8 cellular contexts compared by ENCODE assay signal in genomic region chr16:19223235-19223847, GRCh38. TPM values are rescaled to one million over a fixed set of nuclear protein-coding genes. Genes with fewer than 3 reads are reported as not detected.
DNase-seq lines count a peak whose midpoint lies in the region; ATAC-seq, FAIRE-seq and TF ChIP-seq lines count a peak whose summit lies in the region.

No MANE protein-coding gene starts in this region.

- no peak overlapping the region for H4K5ac ChIP-seq in H1 (ENCODE audit: insufficient read length, low read depth, low read length)

- H3K27me3 ChIP-seq in H1 (replicated peaks in 1 of 4; ENCODE audit: control insufficient read depth in 3 of 4, extremely low read depth in 1 of 4, insufficient read depth in 3 of 4, low read length in 3 of 4) (no peaks in the 10 kb centered on the region), ascending aorta (no peaks in the 10 kb centered on the region)

- peaks cover 5% of the 10 kb centered on the region for H3K27me3 Mint-ChIP-seq in T-helper 17 cell

- TF ChIP-seq CTCF in H1 (IDR thresholded peaks at IDR 0.05; ENCODE audit: control extremely low read depth in 1 of 3, insufficient read depth in 1 of 3, low read depth in 1 of 3, low read length in 3 of 3): peak; percentile 29 to 88 (median 64)
- TF ChIP-seq CTCF in ascending aorta (IDR thresholded peaks at IDR 0.05): peak in 1 of 3 experiments; percentile 28

- H2BK12ac ChIP-seq in H1 (ENCODE audit: low read depth, low read length): no peak overlapping the region

- no peak for TF ChIP-seq POLR2A in H1 (IDR thresholded peaks at IDR 0.05; ENCODE audit: control extremely low read depth in 1 of 2, low read depth in 2 of 2, low read length in 2 of 2)

- no peaks in the 10 kb centered on the region for H3K36me3 Mint-ChIP-seq in T-helper 17 cell (ENCODE audit: low read depth)

- H3K9me3 ChIP-seq in H1 (ENCODE audit: insufficient read depth in 2 of 2, low read depth in 1 of 2, low read length in 1 of 2): peaks cover 3% of the 10 kb centered on the region in 2 experiments; a peak in 2 of 4 replicates
- H3K9me3 ChIP-seq in ascending aorta: no peaks in the 10 kb centered on the region
- peaks cover 3% of the 10 kb centered on the region for H3K9me3 ChIP-seq in T-helper 17 cell (ENCODE audit: control insufficient read depth, low read length, poor library complexity, severe bottlenecking)

- H3K23ac ChIP-seq in H1 (ENCODE audit: insufficient read length): no peak overlapping the region

- H2BK120ac ChIP-seq in H1 (replicated peaks; ENCODE audit: low read depth, low read length): no peak overlapping the region

- H3K4me1 ChIP-seq in H1 (replicated peaks in 1 of 4; ENCODE audit: control insufficient read depth in 3 of 4, insufficient read depth in 4 of 4, low read length in 3 of 4): peaks cover 0 to 3% (median 0%) of the 10 kb centered on the region in 4 experiments; a peak in 3 of 7 replicates
- H3K4me1 ChIP-seq in ascending aorta: no peaks in the 10 kb centered on the region

- intact Hi-C loops in ascending aorta (cut with DNase I): no loop called here

- H3K36me3 ChIP-seq in H1 (ENCODE audit: control insufficient read depth in 2 of 4, insufficient read depth in 4 of 4, low read length in 3 of 4) (peaks cover 0 to 10% (median 0%) of the 10 kb centered on the region in 4 experiments; a peak in 4 of 8 replicates), ascending aorta (peaks cover 0 to 5% of the 10 kb centered on the region in 2 donors)

- no peak overlapping the region for H2BK15ac ChIP-seq in H1 (ENCODE audit: low read length)

- no peak overlapping the region for H4K91ac ChIP-seq in H1 (replicated peaks; ENCODE audit: insufficient read length, low read length)

- no peak overlapping the region for H4K8ac ChIP-seq in H1 (ENCODE audit: extremely low read depth, insufficient read depth, low read length)

- no peak overlapping the region for H3K4me3 Mint-ChIP-seq in T-helper 17 cell

- H2BK5ac ChIP-seq in H1 (ENCODE audit: low read depth, low read length): no peak overlapping the region; the same call in 1 of the 2 replicates

- POLR2A ChIA-PET in H1 (lab: Charles Lee; ENCODE audit: partially characterized antibody): no interaction called here

- no peaks in the 10 kb centered on the region for H3K4me1 Mint-ChIP-seq in T-helper 17 cell

- no peak overlapping the region for H3K4me2 ChIP-seq in H1 (ENCODE audit: insufficient read depth in 1 of 2, low read depth in 2 of 2, low read length in 2 of 2)

- peak; percentile 37 for DNase-seq in NCI-H510A treated with DMSO at 0.1 percent for 48 hours (lab: John Stamatoyannopoulos, UW)
- no peak for DNase-seq in NCI-H510A (lab: John Stamatoyannopoulos, UW)
- DNase-seq in NCI-H526 treated with DMSO at 0.1 percent for 48 hours (lab: John Stamatoyannopoulos, UW): peak; percentile 0
- DNase-seq in H1 (ENCODE audit: low read depth in 1 of 2, low spot score in 2 of 2): peak; percentile 36 to 89
- peak; percentile 72 for DNase-seq in stimulated activated CD4-positive, alpha-beta T cell treated with anti-CD3 and anti-CD28 coated beads, Interleukin-15, amount 100 ng/mL, for 24 hours
- no peak for DNase-seq in ascending aorta (ENCODE audit: low spot score in 2 of 2)
- no peak for DNase-seq in T-helper 17 cell

- H3K27ac ChIP-seq in H1 (ENCODE audit: low read depth, low read length) (no peak overlapping the region), ascending aorta (no peak overlapping the region)

- TF ChIP-seq EP300 in H1 (IDR thresholded peaks at IDR 0.05; ENCODE audit: borderline replicate concordance in 1 of 2, low read depth in 2 of 2, low read length in 2 of 2): no peak

- peaks cover 2% of the 10 kb centered on the region; the same call in 1 of the 2 replicates for H3K23me2 ChIP-seq in H1 (ENCODE audit: low read depth, low read length)

- H4K20me1 ChIP-seq in H1 (replicated peaks in 1 of 2; ENCODE audit: control insufficient read depth in 1 of 2, insufficient read depth in 2 of 2, low read length in 2 of 2): no peaks in the 10 kb centered on the region

- peak; percentile 69 to 74 for TF ChIP-seq RAD21 in H1 (IDR thresholded peaks at IDR 0.05 in 1 of 2, conservative IDR thresholded peaks at IDR 0.05 in 1 of 2; ENCODE audit: low read depth in 2 of 2, low read length in 2 of 2)

- no peak overlapping the region for H2BK20ac ChIP-seq in H1 (ENCODE audit: low read length)

- H3K9ac ChIP-seq in H1 (replicated peaks in 1 of 4; ENCODE audit: extremely low read depth in 1 of 4, low read depth in 3 of 4, low read length in 3 of 4): no peak overlapping the region

- ATAC-seq in HG03108 (IDR thresholded peaks at IDR 0.05; ENCODE audit: unreplicated experiment) (no peak), T-helper 17 cell (no peak)

- H3K79me2 ChIP-seq in H1 (ENCODE audit: control insufficient read depth in 1 of 2, insufficient read depth in 2 of 2, low read length in 2 of 2): no peaks in the 10 kb centered on the region

- peak; percentile 92 for FAIRE-seq in H1 (lab: Jason Lieb, UNC)

- H3K56ac ChIP-seq in H1 (replicated peaks; ENCODE audit: insufficient read length, low read depth, low read length): no peak overlapping the region

- no peak overlapping the region for H3K27ac Mint-ChIP-seq in T-helper 17 cell

- H3K14ac ChIP-seq in H1 (ENCODE audit: insufficient read length): no peak overlapping the region

- H3K4me3 ChIP-seq in H1 (ENCODE audit: extremely low read depth in 1 of 4, insufficient read depth in 2 of 4, low read depth in 3 of 4, low read length in 4 of 4): no peak overlapping the region
- no peak overlapping the region for H3K4me3 ChIP-seq in ascending aorta

- no peak overlapping the region for H2AK5ac ChIP-seq in H1 (ENCODE audit: low read depth, low read length)

- H2AFZ ChIP-seq in H1 (ENCODE audit: low read length): no peak overlapping the region

- CTCF ChIA-PET in H1 (lab: Charles Lee; ENCODE audit: partially characterized antibody): interaction anchor here (0.6 to 5.3 kb wide), 36 partner anchors 8 to 281 kb away, joined by 3 to 39 read pairs (median 5); no protein-coding TSS in a partner anchor

- no peaks in the 10 kb centered on the region for H3K79me1 ChIP-seq in H1 (ENCODE audit: low read depth, low read length)

- no peak overlapping the region for H3K4ac ChIP-seq in H1 (replicated peaks; ENCODE audit: insufficient read length, low read depth, low read length)

- WGBS in H1 (ENCODE audit: extremely low coverage in 1 of 2, insufficient coverage in 1 of 2, insufficient read length in 1 of 2, insufficient replicate concordance in 2 of 2, low coverage in 1 of 2, low lambda C conversion rate in 2 of 2, missing lambda C conversion rate in 1 of 2), 2 experiments: 46% methylated on average over 7 of the region's 7 CpGs; no CpG with 5 or more reads in 1 of the 2 experiments

- no peak overlapping the region for H3K18ac ChIP-seq in H1 (ENCODE audit: extremely low read depth, low read length)

TF ChIP-seq in H1, 55 proteins besides CTCF, POLR2A, EP300 and RAD21:
- 0 out of 2 replicates have a peak, but pooled peaks have one; percentile 29 for TF ChIP-seq TEAD4 (IDR thresholded peaks at IDR 0.05; ENCODE audit: low read depth, low read length)
- TF ChIP-seq ATF2 (IDR thresholded peaks at IDR 0.05; ENCODE audit: low read length): no peak

RNA-seq across cellular contexts. Expression of gene SYT17, which starts 55.3 kb away (rescaled TPM):
- total RNA-seq in H1 (2021; fragmentation: NEBNext Ultra II Directional; extraction: Animal tissue kit (Norgen Biotek cat#: 25700)): 5.6 and 5.8 TPM in 2 replicates
- polyA plus RNA-seq in H1 (2011; rRNA removed): 18.1 and 26.6 TPM in 2 replicates
- 13.5 TPM for polyA plus RNA-seq in H1 (2011; cell fraction: cytosol; rRNA removed)
- 30.8 TPM for polyA plus RNA-seq in H1 (2011; cell fraction: nucleus; rRNA removed)
- polyA plus RNA-seq in H1 (2012, experiment 1 of 2): 3.8 to 6.5 TPM (median 5.6 TPM) in 4 replicates
- 4.8 TPM for polyA plus RNA-seq in H1 (2012, experiment 2 of 2)
- polyA plus RNA-seq in H1 (2013, experiment 1 of 2): 3.1 TPM
- 3.5 TPM for polyA plus RNA-seq in H1 (2013, experiment 2 of 2)
- 17.6 and 18.5 TPM in 2 replicates for polyA minus RNA-seq in H1 (2011; rRNA and poly(A)+ RNA removed)
- 4.4 TPM for polyA minus RNA-seq in H1 (2011; cell fraction: cytosol; rRNA and poly(A)+ RNA removed)
- polyA minus RNA-seq in H1 (2011; cell fraction: nucleus; rRNA and poly(A)+ RNA removed): 12.7 TPM
- total RNA-seq in ascending aorta (2.4 TPM), T-helper 17 cell (under 1 TPM in 1 of 2 donors, not detected in 1; 0.97 TPM)

Comparison
In these comparisons a context has a peak if more than half of its experiments do, and no peak if none do; other contexts are left out.
1. DNase-seq: peak in NCI-H510A treated with DMSO at 0.1 percent for 48 hours (single experiment), NCI-H526 treated with DMSO at 0.1 percent for 48 hours (single experiment), H1 (2 of 2) and stimulated activated CD4-positive, alpha-beta T cell treated with anti-CD3 and anti-CD28 coated beads, Interleukin-15, amount 100 ng/mL, for 24 hours (single experiment); none in NCI-H510A (single experiment), ascending aorta (0 of 2) and T-helper 17 cell (0 of 3).